In genomic region chr3:183371672-183371968, GRCh38 we compare ENCODE assay signal across 18 cellular contexts. TPM values are rescaled to one million over a fixed set of nuclear protein-coding genes. Genes with fewer than 3 reads are reported as not detected.
DNase-seq lines count a peak whose midpoint lies in the region; ATAC-seq, FAIRE-seq and TF ChIP-seq lines count a peak whose summit lies in the region.
"Had no signal": no experiment of that assay in that cellular context is flagged by ENCODE, and none has a peak within 500 bp of the region (broad histone marks: within the 10 kb centered on the region; RNA-seq: fewer than 3 reads in every experiment).

No MANE protein-coding gene starts in this region.

- peaks cover 0 to 15% of the 10 kb centered on the region in 2 donors for H3K36me3 Mint-ChIP-seq in CD14-positive monocyte
- no peaks in the 10 kb centered on the region for H3K36me3 Mint-ChIP-seq in astrocyte (ENCODE audit: low read depth, unreplicated experiment)
- H3K36me3 Mint-ChIP-seq: WTC11 had no signal

- no peaks in the 10 kb centered on the region for H3K36me3 ChIP-seq in astrocyte (ENCODE audit: insufficient read depth, low read length)
- no peaks in the 10 kb centered on the region for H3K36me3 ChIP-seq in stomach
- H3K36me3 ChIP-seq: BE2C, SJSA1 had no signal

- H3K9ac ChIP-seq in astrocyte (ENCODE audit: low read length): no peak overlapping the region

- H3K9me3 ChIP-seq in astrocyte (ENCODE audit: insufficient read depth, low read depth, low read length) (no peaks in the 10 kb centered on the region), stomach (no peaks in the 10 kb centered on the region)
- H3K9me3 ChIP-seq: BE2C, SJSA1 had no signal

- TF ChIP-seq CTCF in CD14-positive monocyte (IDR thresholded peaks at IDR 0.05) (no peak), astrocyte (IDR thresholded peaks at IDR 0.05; ENCODE audit: insufficient read depth, low read depth, low read length) (no peak), foreskin keratinocyte (conservative IDR thresholded peaks at IDR 0.05) (no peak), stomach (IDR thresholded peaks at IDR 0.05) (no peak)

- H3K27me3 ChIP-seq in astrocyte (ENCODE audit: insufficient read depth, low read length) (no peaks in the 10 kb centered on the region), foreskin keratinocyte (no peaks in the 10 kb centered on the region), stomach (no peaks in the 10 kb centered on the region)
- H3K27me3 ChIP-seq: BE2C, dorsolateral prefrontal cortex, SJSA1 had no signal

- H3K4me3 Mint-ChIP-seq in CD14-positive monocyte: no peak overlapping the region
- no peak overlapping the region for H3K4me3 Mint-ChIP-seq in astrocyte (ENCODE audit: unreplicated experiment)
- H3K4me3 Mint-ChIP-seq: H9, WTC11 had no signal

- H4K20me1 ChIP-seq in astrocyte (ENCODE audit: insufficient read depth, low read length): no peaks in the 10 kb centered on the region

- H3K4me1 ChIP-seq in astrocyte (ENCODE audit: insufficient read depth, low read length) (peaks cover 10% of the 10 kb centered on the region), foreskin keratinocyte (peaks cover 25% of the 10 kb centered on the region), stomach (peaks cover 0 to 23% (median 2%) of the 10 kb centered on the region in 4 donors)
- H3K4me1 ChIP-seq: BE2C had no signal

- H3K27ac Mint-ChIP-seq in CD14-positive monocyte (peak overlapping the region in 6 of 7 donors; percentile 22 to 93 (median 70)), astrocyte (ENCODE audit: unreplicated experiment) (no peak overlapping the region)
- H3K27ac Mint-ChIP-seq: WTC11 had no signal

- no peak overlapping the region for H2AFZ ChIP-seq in astrocyte (ENCODE audit: low read depth, low read length)

- peaks cover 0 to 2% (median 2%) of the 10 kb centered on the region in 3 donors for H3K27me3 Mint-ChIP-seq in CD14-positive monocyte (ENCODE audit: low read depth in 3 of 3)
- H3K27me3 Mint-ChIP-seq in astrocyte (ENCODE audit: low read depth, unreplicated experiment): peaks cover 3% of the 10 kb centered on the region

- WGBS in stomach, 5 donors: 63 to 81% (median 67%) methylated on average over 5 of the region's 5 CpGs

- no peak for TF ChIP-seq EP300 in stomach (IDR thresholded peaks at IDR 0.05)

- intact Hi-C loops in CD14-positive monocyte (cut with micrococcal nuclease) (no loop called here), stomach (cut with DNase I; ENCODE audit: low total_unique reads) (no loop called here)

- peak overlapping the region; percentile 76 for H3K27ac ChIP-seq in astrocyte (ENCODE audit: low read depth, low read length)
- H3K27ac ChIP-seq in foreskin keratinocyte: peak overlapping the region; percentile 95
- H3K27ac ChIP-seq in stomach: no peak overlapping the region
- H3K27ac ChIP-seq: dorsolateral prefrontal cortex had no signal

- TF ChIP-seq POLR2A in stomach (IDR thresholded peaks at IDR 0.05): no peak

- H3K9me3 Mint-ChIP-seq in CD14-positive monocyte (peaks cover 0 to 10% (median 0%) of the 10 kb centered on the region in 7 donors), astrocyte (ENCODE audit: unreplicated experiment) (no peaks in the 10 kb centered on the region)
- H3K9me3 Mint-ChIP-seq: H9, WTC11 had no signal

- no peak for FAIRE-seq in astrocyte (lab: Jason Lieb, UNC)
- FAIRE-seq: G401.6 had no signal

- ATAC-seq in foreskin keratinocyte: no peak
- ATAC-seq: WTC11 had no signal

- H3K4me3 ChIP-seq in astrocyte (ENCODE audit: insufficient read depth, low read depth, low read length) (no peak overlapping the region), stomach (no peak overlapping the region)
- H3K4me3 ChIP-seq: dorsolateral prefrontal cortex, SJSA1 had no signal

- H3K4me1 Mint-ChIP-seq in CD14-positive monocyte: peaks cover 57% of the 10 kb centered on the region
- H3K4me1 Mint-ChIP-seq in astrocyte (ENCODE audit: low read depth, unreplicated experiment): peaks cover 9% of the 10 kb centered on the region

- DNase-seq in CD14-positive monocyte (ENCODE audit: low spot score) (peak; percentile 57), ELR (ENCODE audit: low read depth) (peak; percentile 26), astrocyte (ENCODE audit: low read depth) (no peak), foreskin keratinocyte (peak in 1 of 2 donors; percentile 43), stomach (no peak), NK-92 (lab: John Stamatoyannopoulos, UW; ENCODE audit: unreplicated experiment) (no peak), AG20443 (ENCODE audit: low spot score) (no peak)
- DNase-seq: activated naive CD4-positive, alpha-beta T cell; BE2C; dorsolateral prefrontal cortex; H9; head of caudate nucleus; KBM-7; NCI-H2081 treated with DMSO at 0.1 percent for 48 hours; NCI-H526 had no signal

- no peaks in the 10 kb centered on the region for H3K79me2 ChIP-seq in astrocyte (ENCODE audit: insufficient read depth, low read length)

- peak overlapping the region; percentile 80 for H3K4me2 ChIP-seq in astrocyte (ENCODE audit: low read length)

RNA-seq across cellular contexts. Expression of gene MCF2L2, which starts 56.8 kb away (rescaled TPM):
- polyA plus RNA-seq in CD14-positive monocyte (under 1 TPM in 1 of 2 donors, not detected in 1; 0.13 TPM), foreskin keratinocyte (0.08 and 0.19 TPM in 2 replicates), stomach (under 1 TPM; 0.05 to 0.46 (median 0.12) TPM)
- total RNA-seq in astrocyte (0.89 and 1.2 TPM in 2 replicates), foreskin keratinocyte (0.14 and 0.25 TPM in 2 replicates), stomach (1 to 10 TPM in 1 of 5 donors, under 1 TPM in 2, not detected in 2; 0.14 to 2.0 (median 0.29) TPM)

Comparison
In these comparisons a context has a peak if more than half of its experiments do, and no peak if none do; other contexts are left out.
1. DNase-seq: peak in CD14-positive monocyte (single experiment) and ELR (single experiment); none in astrocyte (single experiment), stomach (single experiment), NK-92 (single experiment) and AG20443 (single experiment).
2. H3K27ac ChIP-seq: peak in astrocyte (single experiment) and foreskin keratinocyte (single experiment); none in stomach (0 of 5).